In the genomic region with DNA sequence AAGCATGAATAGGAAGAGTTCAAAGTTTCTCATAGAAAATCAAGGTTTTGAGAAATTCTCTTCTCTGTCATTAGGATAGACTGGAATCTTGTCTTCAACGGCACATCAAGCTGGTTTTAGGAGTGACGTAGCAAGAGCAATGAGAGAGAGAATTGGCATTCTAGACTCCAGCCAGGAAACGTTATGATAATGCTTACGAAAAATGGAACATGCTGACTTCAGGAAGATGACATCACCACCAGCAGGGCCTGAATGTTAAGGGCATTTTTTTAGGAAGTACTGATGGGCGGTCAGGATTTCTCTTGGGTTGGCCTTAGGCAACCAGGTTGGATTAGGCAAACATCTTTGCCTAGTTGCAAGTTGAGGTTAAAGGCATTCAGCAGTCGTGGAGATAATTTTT, we compare ENCODE assay signal across 31 cellular contexts.
"Had no signal": no experiment of that assay in that cellular context is flagged by ENCODE, and none has a peak within 500 bp of the region (broad histone marks: within the 10 kb centered on the region; RNA-seq: fewer than 3 reads in every experiment).

No MANE protein-coding gene starts in this region.

- H3K4me1 ChIP-seq: parathyroid adenoma, psoas muscle, spleen, suprapubic skin, testis, tibial artery, transverse colon, upper lobe of left lung, vagina had no signal

- H3K36me3 ChIP-seq: neural progenitor cell, ovary, spleen, suprapubic skin, tibial artery, transverse colon, upper lobe of left lung, vagina had no signal

- DNase-seq: naive thymus-derived CD8-positive, alpha-beta T cell; occipital lobe; ovary; posterior cingulate gyrus; psoas muscle; right cardiac atrium; spleen; stimulated activated CD4-positive, alpha-beta T cell treated with anti-CD3 and anti-CD28 coated beads, Interleukin-12 subunit alpha, Interleukin-12 subunit beta, amount 100 ng/mL, for 4 hours; stimulated activated CD4-positive, alpha-beta T cell treated with anti-CD3 and anti-CD28 coated beads, Interleukin-1b, Interleukin-23, amount 100 ng/mL, for 48 hours; stimulated activated CD4-positive, alpha-beta T cell treated with anti-CD3 and anti-CD28 coated beads, Interleukin-4, amount 100 ng/mL, for 1 hour; stimulated activated CD4-positive, alpha-beta T cell treated with anti-CD3 and anti-CD28 coated beads, Interleukin-4, amount 100 ng/mL, for 4 hours; stimulated activated CD8-positive, alpha-beta memory T cell treated with anti-CD3 and anti-CD28 coated beads, Interleukin-4, amount 100 ng/mL, for 48 hours; stimulated activated naive CD4-positive, alpha-beta T cell; stimulated activated naive CD8-positive, alpha-beta T cell treated with anti-CD3 and anti-CD28 coated beads, Interleukin-15, amount 100 ng/mL, for 72 hours; stimulated activated naive CD8-positive, alpha-beta T cell treated with anti-CD3 and anti-CD28 coated beads, Interleukin-15, Interleukin-2, amounts not matched to agents 100 U/mL and 50 U/mL, for 24 hours; substantia nigra; testis; tibial artery; transverse colon; upper lobe of left lung had no signal

- H3K36me3 Mint-ChIP-seq: neural progenitor cell; stimulated activated memory B cell treated with anti-CD40 and anti-IgM and Interleukin-4, amounts not matched to agents 10 μg/mL and 1 μg/mL and 100 μg/mL, for 72 hours had no signal

- H3K4me3 ChIP-seq: neural progenitor cell, ovary, psoas muscle, skin epidermis, smooth muscle cell, spleen, suprapubic skin, testis, tibial artery, transverse colon, upper lobe of left lung, vagina had no signal

- H2AFZ ChIP-seq: neural progenitor cell, parathyroid adenoma had no signal

- H3K27ac ChIP-seq: neural progenitor cell, ovary, parathyroid adenoma, psoas muscle, skin epidermis, spleen, suprapubic skin, testis, tibial artery, transverse colon, upper lobe of left lung, vagina had no signal

- H3K4me1 Mint-ChIP-seq: naive thymus-derived CD8-positive, alpha-beta T cell; nephron; stimulated activated memory B cell treated with anti-CD40 and anti-IgM and Interleukin-4, amounts not matched to agents 10 μg/mL and 1 μg/mL and 100 μg/mL, for 72 hours; stimulated activated naive CD8-positive, alpha-beta T cell treated with anti-CD3 and anti-CD28 coated beads, Interleukin-15, amount 100 ng/mL, for 72 hours had no signal

- H3K9me3 ChIP-seq: ovary, psoas muscle, suprapubic skin, testis, tibial artery, transverse colon, upper lobe of left lung, vagina had no signal

- H3K4me3 Mint-ChIP-seq: naive thymus-derived CD8-positive, alpha-beta T cell; nephron; neural progenitor cell; stimulated activated memory B cell treated with anti-CD40 and anti-IgM and Interleukin-4, amounts not matched to agents 10 μg/mL and 1 μg/mL and 100 μg/mL, for 72 hours; stimulated activated naive CD8-positive, alpha-beta T cell treated with anti-CD3 and anti-CD28 coated beads, Interleukin-15, amount 100 ng/mL, for 72 hours had no signal

- H3K9ac ChIP-seq: neural progenitor cell, parathyroid adenoma had no signal

- H3K79me2 ChIP-seq: parathyroid adenoma had no signal

- H3K27me3 ChIP-seq: ovary, testis, transverse colon, upper lobe of left lung, vagina had no signal

- H3K4me2 ChIP-seq: neural progenitor cell, smooth muscle cell had no signal

- FAIRE-seq: urothelium cell line had no signal

- H3K27ac Mint-ChIP-seq: naive thymus-derived CD8-positive, alpha-beta T cell; nephron; neural progenitor cell; progenitor cell of endocrine pancreas; stimulated activated memory B cell treated with anti-CD40 and anti-IgM and Interleukin-4, amounts not matched to agents 10 μg/mL and 1 μg/mL and 100 μg/mL, for 72 hours; stimulated activated naive CD8-positive, alpha-beta T cell treated with anti-CD3 and anti-CD28 coated beads, Interleukin-15, amount 100 ng/mL, for 72 hours had no signal

- H3K9me3 Mint-ChIP-seq: neural progenitor cell had no signal

- ATAC-seq: naive thymus-derived CD8-positive, alpha-beta T cell; psoas muscle; right cardiac atrium; sciatic nerve; stimulated activated memory B cell treated with anti-CD40 and anti-IgM and Interleukin-4, amounts not matched to agents 10 μg/mL and 1 μg/mL and 100 μg/mL, for 72 hours; stimulated activated naive CD8-positive, alpha-beta T cell treated with anti-CD3 and anti-CD28 coated beads, Interleukin-15, amount 100 ng/mL, for 72 hours; stimulated activated naive CD8-positive, alpha-beta T cell treated with anti-CD3 and anti-CD28 coated beads, Interleukin-15, Interleukin-2, amounts not matched to agents 100 U/mL and 50 U/mL, for 24 hours had no signal
